In genomic region chrX:44872319-44872816, GRCh38 we compare ENCODE assay signal across 9 cellular contexts. TPM values are rescaled to one million over a fixed set of nuclear protein-coding genes. Genes with fewer than 3 reads are reported as not detected.
DNase-seq lines count a peak whose midpoint lies in the region; ATAC-seq, FAIRE-seq and TF ChIP-seq lines count a peak whose summit lies in the region.
"Had no signal": no experiment of that assay in that cellular context is flagged by ENCODE, and none has a peak within 500 bp of the region (broad histone marks: within the 10 kb centered on the region; RNA-seq: fewer than 3 reads in every experiment).

No MANE protein-coding gene starts in this region.

- H3K9me3 ChIP-seq in endothelial cell of umbilical vein (replicated peaks; ENCODE audit: control insufficient read depth, insufficient read depth, low read length): no peaks in the 10 kb centered on the region
- H3K9me3 ChIP-seq in muscle layer of colon (ENCODE audit: low read length): no peaks in the 10 kb centered on the region
- no peaks in the 10 kb centered on the region for H3K9me3 ChIP-seq in tibial artery

- BruUV-seq in Calu3 (replicated peaks; lab: Mats Ljungman, UMichigan): no TSS peak
- no TSS peak for BruUV-seq in endothelial cell of umbilical vein (replicated peaks; lab: Mats Ljungman, UMichigan)

- peak overlapping the region; percentile 86 for H3K27ac Mint-ChIP-seq in Calu3 (ENCODE audit: unreplicated experiment)

- H3K9ac ChIP-seq in endothelial cell of umbilical vein (replicated peaks; ENCODE audit: extremely low read depth, insufficient read depth, low read length) (peak overlapping the region; percentile 82), muscle layer of colon (ENCODE audit: low read length) (peak overlapping the region; percentile 82)

- peak overlapping the region; percentile 49 for H2AFZ ChIP-seq in endothelial cell of umbilical vein (ENCODE audit: low read depth, low read length)

- H3K4me2 ChIP-seq in endothelial cell of umbilical vein (ENCODE audit: insufficient read depth, low read length): peak overlapping the region; percentile 88

- CTCF ChIA-PET in Calu3 (lab: Charles Lee) (interaction anchor here (0.6 to 0.9 kb wide), 7 partner anchors 43 to 538 kb away, joined by 3 to 9 read pairs (median 3); no protein-coding TSS in a partner anchor), endothelial cell of umbilical vein (lab: Charles Lee) (interaction anchor here (0.6 to 1.1 kb wide), 2 partner anchors 165 to 198 kb away, joined by 3 to 6 read pairs; no protein-coding TSS in a partner anchor)

- no peaks in the 10 kb centered on the region for H3K36me3 ChIP-seq in endothelial cell of umbilical vein (ENCODE audit: control insufficient read depth in 2 of 2, extremely low read depth in 1 of 2, insufficient read depth in 2 of 2, low read length in 2 of 2)
- no peaks in the 10 kb centered on the region for H3K36me3 ChIP-seq in muscle layer of colon (ENCODE audit: insufficient read depth, low read length)
- no peaks in the 10 kb centered on the region for H3K36me3 ChIP-seq in tibial artery

- H3K9me1 ChIP-seq in endothelial cell of umbilical vein (replicated peaks; ENCODE audit: control insufficient read depth, extremely low read depth, insufficient read depth, low read length): no peaks in the 10 kb centered on the region

- H3K27me3 Mint-ChIP-seq in Calu3 (ENCODE audit: unreplicated experiment): no peaks in the 10 kb centered on the region

- no peaks in the 10 kb centered on the region for H3K4me1 Mint-ChIP-seq in Calu3 (ENCODE audit: low read depth, unreplicated experiment)

- no peak for TF ChIP-seq CTCF in Calu3 (IDR thresholded peaks at IDR 0.05; ENCODE audit: unreplicated experiment)
- TF ChIP-seq CTCF in endothelial cell of umbilical vein (IDR thresholded peaks at IDR 0.05; ENCODE audit: extremely low read depth in 1 of 2, insufficient read depth in 1 of 2, low read depth in 1 of 2, low read length in 2 of 2): no peak
- TF ChIP-seq CTCF in tibial artery (IDR thresholded peaks at IDR 0.05): no peak

- no peaks in the 10 kb centered on the region for H3K27me3 ChIP-seq in endothelial cell of umbilical vein (ENCODE audit: control insufficient read depth in 2 of 2, insufficient read depth in 2 of 2, low read length in 2 of 2)
- no peaks in the 10 kb centered on the region for H3K27me3 ChIP-seq in muscle layer of colon (ENCODE audit: control insufficient read depth in 1 of 2, insufficient read depth in 2 of 2, low read length in 2 of 2)
- H3K27me3 ChIP-seq in tibial artery: no peaks in the 10 kb centered on the region

- ATAC-seq in GM19467 (IDR thresholded peaks at IDR 0.05; ENCODE audit: unreplicated experiment): peak; percentile 30
- peak; percentile 7 for ATAC-seq in HG03558 (IDR thresholded peaks at IDR 0.05; ENCODE audit: extremely low read depth, unreplicated experiment)

- H3K27ac ChIP-seq in endothelial cell of umbilical vein (ENCODE audit: insufficient read depth, low read depth, low read length) (peak overlapping the region; percentile 74), muscle layer of colon (ENCODE audit: low read depth, low read length) (peak overlapping the region; percentile 95), tibial artery (peak overlapping the region; percentile 97 to 99)

- intact Hi-C loops in Calu3 (cut with micrococcal nuclease; ENCODE audit: unreplicated experiment) (loop anchor here (2.0 to 5.0 kb wide), 2 partner anchors 42 to 200 kb away; no protein-coding TSS in a partner anchor), endothelial cell of umbilical vein (cut with micrococcal nuclease) (loop anchor here (1.0 to 10.0 kb wide), 6 partner anchors 75 to 900 kb away; partner anchors contain the start of genes FUNDC1 and NDP), tibial artery (cut with DNase I; ENCODE audit: low total_unique reads) (no loop called here)

- TF ChIP-seq POLR2A in endothelial cell of umbilical vein (IDR thresholded peaks at IDR 0.05; ENCODE audit: low read depth, low read length): peak; percentile 42

- peak overlapping the region; percentile 73 for H3K4me3 Mint-ChIP-seq in Calu3 (ENCODE audit: low read depth, unreplicated experiment)

- H3K4me3 ChIP-seq in endothelial cell of umbilical vein (replicated peaks in 1 of 3; ENCODE audit: insufficient read depth in 1 of 3, low read depth in 1 of 3, low read length in 3 of 3) (peak overlapping the region; percentile 75 to 88 (median 85)), muscle layer of colon (ENCODE audit: low read depth in 1 of 2, low read length in 2 of 2) (peak overlapping the region; percentile 88 to 98), tibial artery (peak overlapping the region; percentile 85 to 96)

- dilution Hi-C loops in endothelial cell of umbilical vein (cut with MboI; ENCODE audit: extremely low pct_ligation_motif_present, low sequenced_read_pairs): no loop called here

- peaks cover 45% of the 10 kb centered on the region for H3K36me3 Mint-ChIP-seq in Calu3 (ENCODE audit: insufficient read depth, unreplicated experiment)

- DNase-seq in Calu3: peak; percentile 38
- peak; percentile 29 for DNase-seq in activated CD4-positive, alpha-beta T cell treated with anti-CD3 and anti-CD28 coated beads for 48 hours
- DNase-seq in endothelial cell of umbilical vein (ENCODE audit: low read depth, low spot score): peak; percentile 45
- DNase-seq in tibial artery: peak in 1 of 2 donors; percentile 23
- DNase-seq in middle frontal gyrus (ENCODE audit: extremely low spot score, low spot score): no peak

- POLR2A ChIA-PET in endothelial cell of umbilical vein (lab: Charles Lee): interaction anchor here (0.6 to 0.9 kb wide), 3 partner anchors 85 to 584 kb away, joined by 3 to 12 read pairs (median 5); no protein-coding TSS in a partner anchor

- FAIRE-seq in endothelial cell of umbilical vein (lab: Jason Lieb, UNC): no peak

- peaks cover 36% of the 10 kb centered on the region for H3K79me2 ChIP-seq in endothelial cell of umbilical vein (ENCODE audit: control insufficient read depth, insufficient read depth, low read length)

- H3K9me3 Mint-ChIP-seq in Calu3 (ENCODE audit: low read depth, unreplicated experiment): no peaks in the 10 kb centered on the region

- H4K20me1 ChIP-seq in endothelial cell of umbilical vein (replicated peaks; ENCODE audit: control insufficient read depth, extremely low read depth, insufficient read depth, low read length): no peaks in the 10 kb centered on the region

- peaks cover 6% of the 10 kb centered on the region for H3K4me1 ChIP-seq in endothelial cell of umbilical vein (ENCODE audit: control insufficient read depth, extremely low read depth, insufficient read depth, low read length)
- peaks cover 24% of the 10 kb centered on the region for H3K4me1 ChIP-seq in muscle layer of colon (ENCODE audit: insufficient read depth, low read length)
- H3K4me1 ChIP-seq in tibial artery: peaks cover 0 to 16% (median 5%) of the 10 kb centered on the region in 4 donors

TF ChIP-seq in endothelial cell of umbilical vein, 7 proteins besides CTCF, POLR2A, EP300 and RAD21:
- TF ChIP-seq GATA2 (IDR thresholded peaks at IDR 0.05; ENCODE audit: insufficient read depth, insufficient read length, low read depth, low read length) (no peak), FOS (IDR thresholded peaks at IDR 0.05; ENCODE audit: borderline replicate concordance, insufficient read depth, low read length) (no peak), EZH2 (IDR thresholded peaks at IDR 0.05; ENCODE audit: borderline replicate concordance, low read depth, low read length, severe bottlenecking) (no peak), POLR2AphosphoS5 (IDR thresholded peaks at IDR 0.05; ENCODE audit: insufficient read depth, low read depth, low read length) (no peak), JUN (IDR thresholded peaks at IDR 0.05; ENCODE audit: borderline replicate concordance, insufficient read depth, insufficient read length, low read depth) (no peak), MYC (IDR thresholded peaks at IDR 0.05; ENCODE audit: low read depth, low read length) (no peak)
- TF ChIP-seq, protein P1, sequence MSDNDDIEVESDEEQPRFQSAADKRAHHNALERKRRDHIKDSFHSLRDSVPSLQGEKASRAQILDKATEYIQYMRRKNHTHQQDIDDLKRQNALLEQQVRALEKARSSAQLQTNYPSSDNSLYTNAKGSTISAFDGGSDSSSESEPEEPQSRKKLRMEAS (IDR thresholded peaks at IDR 0.05; ENCODE audit: insufficient read depth, insufficient read length): no peak

RNA-seq across cellular contexts. Expression of gene KDM6A, which starts 0.6 kb away (rescaled TPM):
- total RNA-seq in Calu3 (2022) (40.4 and 42.8 TPM in 2 replicates), endothelial cell of umbilical vein (16.1 and 20.6 TPM in 2 replicates)
- polyA plus RNA-seq in endothelial cell of umbilical vein: 8.5 and 9.0 TPM in 2 replicates
- polyA plus RNA-seq in endothelial cell of umbilical vein (2011; cell fraction: cytosol; rRNA removed): 7.0 and 8.9 TPM in 2 replicates
- 33.7 and 41.3 TPM in 2 replicates for polyA plus RNA-seq in endothelial cell of umbilical vein (2011; cell fraction: nucleus; rRNA removed)
- 7.4 and 9.8 TPM in 2 replicates for polyA plus RNA-seq in endothelial cell of umbilical vein (2012)
- 37.4 and 47.2 TPM in 2 replicates for polyA minus RNA-seq in endothelial cell of umbilical vein
- polyA minus RNA-seq in endothelial cell of umbilical vein (2011; cell fraction: cytosol; rRNA and poly(A)+ RNA removed): 29.2 TPM
- 71.6 and 94.4 TPM in 2 replicates for polyA minus RNA-seq in endothelial cell of umbilical vein (2011; cell fraction: nucleus; rRNA and poly(A)+ RNA removed)

RNA-seq across cellular contexts. Expression of gene DUSP21, which starts 28.5 kb away (rescaled TPM):
- total RNA-seq in Calu3 (2022) (not detected in 2 replicates), endothelial cell of umbilical vein (not detected in 2 replicates)
- polyA plus RNA-seq in endothelial cell of umbilical vein: not detected in 2 replicates
- polyA plus RNA-seq in endothelial cell of umbilical vein (2011; cell fraction: cytosol; rRNA removed): not detected in 2 replicates
- not detected in 2 replicates for polyA plus RNA-seq in endothelial cell of umbilical vein (2011; cell fraction: nucleus; rRNA removed)
- not detected in 2 replicates for polyA plus RNA-seq in endothelial cell of umbilical vein (2012)
- polyA minus RNA-seq in endothelial cell of umbilical vein: not detected in 2 replicates
- not detected for polyA minus RNA-seq in endothelial cell of umbilical vein (2011; cell fraction: cytosol; rRNA and poly(A)+ RNA removed)
- polyA minus RNA-seq in endothelial cell of umbilical vein (2011; cell fraction: nucleus; rRNA and poly(A)+ RNA removed): not detected in 2 replicates
- polyA plus RNA-seq: adipose tissue had no signal
